In genomic region chr6:155117266-155117665, GRCh38 we compare ENCODE assay signal across 14 cellular contexts.
DNase-seq lines count a peak whose midpoint lies in the region; ATAC-seq and TF ChIP-seq lines count a peak whose summit lies in the region.
"Had no signal": no experiment of that assay in that cellular context is flagged by ENCODE, and none has a peak within 500 bp of the region (broad histone marks: within the 10 kb centered on the region; RNA-seq: fewer than 3 reads in every experiment).

No MANE protein-coding gene starts in this region.

- H3K9ac ChIP-seq in smooth muscle cell (ENCODE audit: low read depth), result no peak overlapping the region

- H3K4me2 ChIP-seq in smooth muscle cell, result peak overlapping the region; percentile 55

- H3K36me3 ChIP-seq in SJSA1 (peaks cover 10% of the 10 kb centered on the region), smooth muscle cell (ENCODE audit: low read depth) (no peaks in the 10 kb centered on the region)

- H3K27ac Mint-ChIP-seq in activated naive CD8-positive, alpha-beta T cell, result peak overlapping the region; percentile 46
- H3K27ac Mint-ChIP-seq in activated naive CD8-positive, alpha-beta T cell treated with anti-CD3 and anti-CD28 coated beads for 36 hours, result no peak overlapping the region
- no peak overlapping the region for H3K27ac Mint-ChIP-seq in T-cell

- POLR2A ChIA-PET in T-cell (lab: Charles Lee), result interaction anchor here in 1 of 2 donors (0.6 kb wide), 1 partner anchor 21 kb away, joined by 3 read pairs; no protein-coding TSS in a partner anchor

- H3K4me3 ChIP-seq in SJSA1 (no peak overlapping the region), fibroblast of mammary gland (ENCODE audit: control insufficient read depth, low read depth, low read length) (no peak overlapping the region), smooth muscle cell (no peak overlapping the region)
- H3K4me3 ChIP-seq: body of pancreas had no signal

- H3K27ac ChIP-seq in SJSA1, result peak overlapping the region; percentile 95
- peak overlapping the region; percentile 90 for H3K27ac ChIP-seq in smooth muscle cell (ENCODE audit: low read depth)
- H3K27ac ChIP-seq: body of pancreas had no signal

- no peaks in the 10 kb centered on the region for H3K27me3 Mint-ChIP-seq in activated naive CD8-positive, alpha-beta T cell
- peaks cover 13% of the 10 kb centered on the region for H3K27me3 Mint-ChIP-seq in activated naive CD8-positive, alpha-beta T cell treated with anti-CD3 and anti-CD28 coated beads for 36 hours
- H3K27me3 Mint-ChIP-seq in T-cell, result peaks cover 0 to 1% of the 10 kb centered on the region in 2 donors

- H3F3A ChIP-seq in smooth muscle cell (ENCODE audit: low read depth), result no peaks in the 10 kb centered on the region

- H4K20me1 ChIP-seq in smooth muscle cell (ENCODE audit: low read depth), result no peaks in the 10 kb centered on the region

- peaks cover 16% of the 10 kb centered on the region for H3K4me1 Mint-ChIP-seq in activated naive CD8-positive, alpha-beta T cell (ENCODE audit: low read depth)
- H3K4me1 Mint-ChIP-seq in activated naive CD8-positive, alpha-beta T cell treated with anti-CD3 and anti-CD28 coated beads for 36 hours, result peaks cover 13% of the 10 kb centered on the region
- peaks cover 0 to 6% (median 0%) of the 10 kb centered on the region in 3 donors for H3K4me1 Mint-ChIP-seq in T-cell

- H2AFZ ChIP-seq in smooth muscle cell (ENCODE audit: low read depth), result no peak overlapping the region

- CTCF ChIA-PET in T-cell (lab: Charles Lee), result no interaction called here

- no peaks in the 10 kb centered on the region for H3K79me2 ChIP-seq in smooth muscle cell (ENCODE audit: low read depth)

- DNase-seq in activated naive CD8-positive, alpha-beta T cell treated with anti-CD3 and anti-CD28 coated beads for 36 hours, result no peak
- DNase-seq in SJSA1 (ENCODE audit: low read depth in 1 of 2, low spot score in 2 of 2), result peak; percentile 92 to 97
- peak; percentile 44 for DNase-seq in fibroblast of mammary gland (ENCODE audit: low read depth)
- DNase-seq in smooth muscle cell (lab: John Stamatoyannopoulos, UW; ENCODE audit: unreplicated experiment), result no peak
- no peak for DNase-seq in SHP77 treated with DMSO at 0.1 percent for 48 hours (lab: John Stamatoyannopoulos, UW)
- no peak for DNase-seq in T-cell
- DNase-seq: body of pancreas, DMS53, NCI-H1417 treated with DMSO at 0.1 percent for 48 hours, NCI-H526 treated with DMSO at 0.1 percent for 48 hours, posterior cingulate gyrus, Right ventricle myocardium superior had no signal

- H3K27me3 ChIP-seq in SJSA1 (replicated peaks) (no peaks in the 10 kb centered on the region), smooth muscle cell (ENCODE audit: low read depth) (no peaks in the 10 kb centered on the region)
- H3K27me3 ChIP-seq: body of pancreas had no signal

- ATAC-seq in T-cell (replicated peaks in 1 of 4) (no peak), HG02623 (IDR thresholded peaks at IDR 0.05; ENCODE audit: unreplicated experiment) (no peak)
- ATAC-seq: body of pancreas had no signal

- H3K9me3 Mint-ChIP-seq in activated naive CD8-positive, alpha-beta T cell (ENCODE audit: low read depth), result no peaks in the 10 kb centered on the region
- no peaks in the 10 kb centered on the region for H3K9me3 Mint-ChIP-seq in activated naive CD8-positive, alpha-beta T cell treated with anti-CD3 and anti-CD28 coated beads for 36 hours
- no peaks in the 10 kb centered on the region for H3K9me3 Mint-ChIP-seq in T-cell

- no peak overlapping the region for H3K4me3 Mint-ChIP-seq in activated naive CD8-positive, alpha-beta T cell
- H3K4me3 Mint-ChIP-seq in activated naive CD8-positive, alpha-beta T cell treated with anti-CD3 and anti-CD28 coated beads for 36 hours, result no peak overlapping the region
- H3K4me3 Mint-ChIP-seq in T-cell, result no peak overlapping the region

- WGBS in smooth muscle cell (ENCODE audit: low lambda C conversion rate), result 27% methylated on average over 14 of the region's 14 CpGs

- H3K4me1 ChIP-seq in SJSA1 (replicated peaks) (peaks cover 57% of the 10 kb centered on the region), smooth muscle cell (ENCODE audit: low read depth) (peaks cover 28% of the 10 kb centered on the region)
- H3K4me1 ChIP-seq: body of pancreas had no signal

- no peaks in the 10 kb centered on the region for H3K36me3 Mint-ChIP-seq in activated naive CD8-positive, alpha-beta T cell
- no peaks in the 10 kb centered on the region for H3K36me3 Mint-ChIP-seq in activated naive CD8-positive, alpha-beta T cell treated with anti-CD3 and anti-CD28 coated beads for 36 hours
- H3K36me3 Mint-ChIP-seq in T-cell, result no peaks in the 10 kb centered on the region

- TF ChIP-seq CTCF in fibroblast of mammary gland (conservative IDR thresholded peaks at IDR 0.05; ENCODE audit: control insufficient read depth, insufficient read depth, low read depth, low read length), result no peak
- TF ChIP-seq CTCF in smooth muscle cell (IDR thresholded peaks at IDR 0.05; ENCODE audit: borderline replicate concordance, insufficient read depth, poor library complexity, severe bottlenecking), result no peak

- H3K9me3 ChIP-seq in SJSA1 (replicated peaks) (no peaks in the 10 kb centered on the region), smooth muscle cell (replicated peaks; ENCODE audit: low read depth) (no peaks in the 10 kb centered on the region)
- H3K9me3 ChIP-seq: body of pancreas had no signal

Comparison
In these comparisons a context has a peak if more than half of its experiments do, and no peak if none do; other contexts are left out.
1. DNase-seq: peak in SJSA1 (2 of 2) and fibroblast of mammary gland (single experiment); none in activated naive CD8-positive, alpha-beta T cell treated with anti-CD3 and anti-CD28 coated beads for 36 hours (single experiment), smooth muscle cell (single experiment), SHP77 treated with DMSO at 0.1 percent for 48 hours (single experiment) and T-cell (0 of 34).